ENCODE assay signal across 8 cellular contexts in the genomic region with DNA sequence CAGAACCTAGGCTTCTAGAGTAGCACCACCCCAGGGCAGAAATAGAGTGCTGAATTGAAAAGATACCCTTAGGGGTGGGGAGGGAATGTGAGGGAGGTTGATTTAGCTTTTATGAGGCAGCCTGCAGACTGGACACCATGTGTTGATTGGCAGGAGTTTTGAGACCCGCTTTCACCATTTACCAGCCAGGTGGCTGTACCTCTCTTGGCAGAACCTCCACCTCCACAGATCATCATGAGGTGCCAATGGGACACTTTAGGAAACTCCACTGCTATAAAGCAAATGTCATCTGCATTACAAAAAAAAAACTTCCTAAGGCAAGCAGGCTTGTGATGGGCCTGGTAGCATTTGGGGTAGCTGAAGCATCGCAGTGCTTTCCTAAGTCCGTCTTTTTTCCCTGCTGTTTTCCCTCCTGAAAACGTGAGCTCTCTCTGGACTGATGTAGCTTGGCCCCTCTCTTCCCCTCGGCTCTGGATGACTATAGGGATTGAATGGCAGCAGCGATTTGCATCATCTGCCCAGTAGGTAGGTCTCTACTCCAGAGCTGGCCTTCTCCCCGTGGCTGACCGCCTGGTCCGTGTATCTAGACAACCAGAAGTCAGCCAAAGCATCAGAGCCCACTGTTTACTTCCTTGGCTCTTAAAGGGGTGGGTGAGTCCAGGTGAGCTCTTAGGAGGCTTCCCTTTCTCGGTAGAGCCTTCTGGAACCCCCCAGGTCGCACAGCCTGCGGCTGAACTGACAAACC. TPM values are rescaled to one million over a fixed set of nuclear protein-coding genes. Genes with fewer than 3 reads are reported as not detected.
A peak's percentile ranks its signal among the peaks of the same experiment; 100 is the strongest.
DNase-seq lines count a peak whose midpoint lies in the region; ATAC-seq and TF ChIP-seq lines count a peak whose summit lies in the region.

No MANE protein-coding gene starts in this region.

- H3K9ac ChIP-seq in colonic mucosa (ENCODE audit: low read depth in 2 of 2, low read length in 2 of 2) = peak overlapping the region; percentile 82 to 87

- CTCF ChIA-PET in naive thymus-derived CD4-positive, alpha-beta T cell (lab: Charles Lee) = interaction anchor here (0.6 to 2.0 kb wide), 3 partner anchors 9 to 345 kb away, joined by 3 to 6 read pairs (median 5); no protein-coding TSS in a partner anchor

- intact Hi-C loops in colonic mucosa (cut with DNase I) = no loop called here
- intact Hi-C loops in naive thymus-derived CD4-positive, alpha-beta T cell (cut with micrococcal nuclease) = loop anchor here (5.0 to 10.0 kb wide), 3 partner anchors 482 to 795 kb away; partner anchors contain the start of genes PPA1 (in 2 of the 2) and EIF4EBP2 (in 1 of the 2)

- H3K4me3 Mint-ChIP-seq in naive thymus-derived CD4-positive, alpha-beta T cell = peak overlapping the region; percentile 74 to 88 (median 84)

- H3K4me3 ChIP-seq in AG09309 (ENCODE audit: control insufficient read depth, low read depth, low read length) (peak overlapping the region; percentile 62), colonic mucosa (peak overlapping the region; percentile 77)
- H3K4me3 ChIP-seq in naive thymus-derived CD4-positive, alpha-beta T cell (ENCODE audit: low read length) = peak overlapping the region; percentile 73

- no peaks in the 10 kb centered on the region for H3K9me3 Mint-ChIP-seq in naive thymus-derived CD4-positive, alpha-beta T cell

- H3K36me3 ChIP-seq in KOPT-K1 (ENCODE audit: insufficient read depth, low read length) (peaks cover 11% of the 10 kb centered on the region; the same call in 1 of the 2 replicates), colonic mucosa (peaks cover 7% of the 10 kb centered on the region)
- H3K36me3 ChIP-seq in naive thymus-derived CD4-positive, alpha-beta T cell (ENCODE audit: control insufficient read depth in 2 of 3, insufficient read depth in 3 of 3, low read length in 3 of 3) = peaks cover 0 to 7% (median 0%) of the 10 kb centered on the region in 3 experiments

- TF ChIP-seq CTCF in AG09309 (IDR thresholded peaks at IDR 0.05; ENCODE audit: control insufficient read depth, insufficient read depth, low read depth, low read length, missing control alignments) (no peak), colonic mucosa (IDR thresholded peaks at IDR 0.05) (no peak)

- peaks cover 8% of the 10 kb centered on the region for H3K4me1 ChIP-seq in colonic mucosa
- H3K4me1 ChIP-seq in naive thymus-derived CD4-positive, alpha-beta T cell (ENCODE audit: control insufficient read depth in 2 of 2, insufficient read depth in 2 of 2, low read length in 2 of 2) = peaks cover 4 to 10% of the 10 kb centered on the region in 2 donors

- no peak for ATAC-seq in naive thymus-derived CD4-positive, alpha-beta T cell
- ATAC-seq in GM18858 (IDR thresholded peaks at IDR 0.05; ENCODE audit: unreplicated experiment) = no peak

- H3K27me3 Mint-ChIP-seq in naive thymus-derived CD4-positive, alpha-beta T cell = no peaks in the 10 kb centered on the region

- H3K9me3 ChIP-seq in KOPT-K1 (ENCODE audit: insufficient read depth, low read length, poor library complexity, severe bottlenecking) (no peaks in the 10 kb centered on the region), colonic mucosa (no peaks in the 10 kb centered on the region)
- no peaks in the 10 kb centered on the region for H3K9me3 ChIP-seq in naive thymus-derived CD4-positive, alpha-beta T cell (ENCODE audit: control insufficient read depth in 2 of 3, low read length in 3 of 3)

- H3K27ac Mint-ChIP-seq in naive thymus-derived CD4-positive, alpha-beta T cell = peak overlapping the region; percentile 43 to 86 (median 61)

- H3K36me3 Mint-ChIP-seq in naive thymus-derived CD4-positive, alpha-beta T cell = peaks cover 0 to 11% (median 3%) of the 10 kb centered on the region in 5 donors

- H3K27me3 ChIP-seq in colonic mucosa = no peaks in the 10 kb centered on the region
- no peaks in the 10 kb centered on the region for H3K27me3 ChIP-seq in naive thymus-derived CD4-positive, alpha-beta T cell (ENCODE audit: control insufficient read depth in 2 of 2, insufficient read depth in 2 of 2, low read length in 2 of 2)

- DNase-seq in AG09309 (ENCODE audit: low read depth) (no peak), colonic mucosa (no peak), SIG-M5 (lab: John Stamatoyannopoulos, UW) (no peak), NCI-H774 (lab: John Stamatoyannopoulos, UW) (no peak), NCI-H2107 (lab: John Stamatoyannopoulos, UW) (no peak)
- no peak for DNase-seq in naive thymus-derived CD4-positive, alpha-beta T cell

- POLR2A ChIA-PET in naive thymus-derived CD4-positive, alpha-beta T cell (lab: Charles Lee) = no interaction called here

- H3K27ac ChIP-seq in KOPT-K1 (ENCODE audit: low read depth, low read length, poor library complexity, severe bottlenecking) (peak overlapping the region; percentile 60), colonic mucosa (peak overlapping the region; percentile 87)
- H3K27ac ChIP-seq in naive thymus-derived CD4-positive, alpha-beta T cell (ENCODE audit: low read depth, low read length) = peak overlapping the region; percentile 74

- peaks cover 0 to 24% (median 8%) of the 10 kb centered on the region in 7 donors for H3K4me1 Mint-ChIP-seq in naive thymus-derived CD4-positive, alpha-beta T cell

RNA-seq across cellular contexts. Expression of gene PCBD1, which starts 1.3 kb away (rescaled TPM):
- 100 to 1,000 TPM in 1 of 2 donors, 10 to 100 TPM in 1; 96.4 to 196 TPM for total RNA-seq in colonic mucosa
- 10 to 100 TPM in 2 of 5 experiments, 1 to 10 TPM in 3; 4.5 to 29.8 (median 8.3) TPM for total RNA-seq in naive thymus-derived CD4-positive, alpha-beta T cell
- polyA plus RNA-seq in naive thymus-derived CD4-positive, alpha-beta T cell = 1 to 10 TPM; 6.3 to 7.8 TPM
